ENCODE assay signal across 9 cellular contexts in genomic region chr2:153163055-153163454, GRCh38.
DNase-seq lines count a peak whose midpoint lies in the region; ATAC-seq and TF ChIP-seq lines count a peak whose summit lies in the region.
"Had no signal": no experiment of that assay in that cellular context is flagged by ENCODE, and none has a peak within 500 bp of the region (broad histone marks: within the 10 kb centered on the region; RNA-seq: fewer than 3 reads in every experiment).

No MANE protein-coding gene starts in this region.

- no peak for TF ChIP-seq POLR2A in NB4 (IDR thresholded peaks at IDR 0.05; ENCODE audit: extremely low read depth, insufficient read length)

- no peaks in the 10 kb centered on the region for H3K36me3 Mint-ChIP-seq in activated CD8-positive, alpha-beta T cell treated with anti-CD3 and anti-CD28 coated beads for 36 hours (ENCODE audit: low read depth)
- no peaks in the 10 kb centered on the region for H3K36me3 Mint-ChIP-seq in CD4-positive, alpha-beta T cell (ENCODE audit: low read depth)

- POLR2A ChIA-PET in activated CD8-positive, alpha-beta T cell treated with anti-CD3 and anti-CD28 coated beads for 36 hours (lab: Charles Lee), result no interaction called here
- POLR2A ChIA-PET in CD4-positive, alpha-beta T cell (lab: Charles Lee), result no interaction called here

- TF ChIP-seq CTCF in NB4 (IDR thresholded peaks at IDR 0.05; ENCODE audit: low read depth, low read length), result peak; percentile 47
- peak; percentile 60 for TF ChIP-seq CTCF in activated CD8-positive, alpha-beta T cell treated with anti-CD3 and anti-CD28 coated beads for 36 hours (IDR thresholded peaks at IDR 0.05)
- TF ChIP-seq CTCF in CD4-positive, alpha-beta T cell (IDR thresholded peaks at IDR 0.05), result no peak

- ATAC-seq in activated CD8-positive, alpha-beta T cell treated with anti-CD3 and anti-CD28 coated beads for 36 hours, result no peak
- no peak for ATAC-seq in HG03460 (IDR thresholded peaks at IDR 0.05; ENCODE audit: unreplicated experiment)
- ATAC-seq in HG03354 (IDR thresholded peaks at IDR 0.05; ENCODE audit: poor library complexity, severe bottlenecking, unreplicated experiment), result no peak
- ATAC-seq in CD4-positive, alpha-beta T cell (ENCODE audit: poor library complexity), result no peak

- DNase-seq in NCI-H446 (lab: John Stamatoyannopoulos, UW) (peak; percentile 21 to 56), NCI-H446 treated with DMSO at 0.1 percent for 48 hours (lab: John Stamatoyannopoulos, UW) (no peak), NB4 (ENCODE audit: low read depth) (peak; percentile 55), medulla oblongata (ENCODE audit: extremely low spot score) (peak; percentile 35)
- DNase-seq in activated CD8-positive, alpha-beta T cell treated with anti-CD3 and anti-CD28 coated beads for 36 hours, result peak; percentile 4
- DNase-seq in CD4-positive, alpha-beta T cell, result no peak

- no peaks in the 10 kb centered on the region for H3K27me3 ChIP-seq in CD4-positive, alpha-beta T cell (ENCODE audit: control insufficient read depth, insufficient read depth, low read length)

- intact Hi-C loops in activated CD8-positive, alpha-beta T cell treated with anti-CD3 and anti-CD28 coated beads for 36 hours (cut with micrococcal nuclease), result loop anchor here (10.0 kb wide), 1 partner anchor 352 kb away; no protein-coding TSS in a partner anchor
- intact Hi-C loops in CD4-positive, alpha-beta T cell (cut with DNase I, micrococcal nuclease), result no loop called here

- H3K4me3 Mint-ChIP-seq in activated CD8-positive, alpha-beta T cell treated with anti-CD3 and anti-CD28 coated beads for 36 hours, result no peak overlapping the region
- no peak overlapping the region for H3K4me3 Mint-ChIP-seq in CD4-positive, alpha-beta T cell
- H3K4me3 Mint-ChIP-seq: T-helper 1 cell treated with Interleukin-12 subunit alpha and Interleukin-12 subunit beta and Interleukin-4 antibody, amounts not matched to agents 30 μg/mL and 1 μg/mL, for 36 hours had no signal

- H3K9me3 Mint-ChIP-seq in activated CD8-positive, alpha-beta T cell treated with anti-CD3 and anti-CD28 coated beads for 36 hours, result no peaks in the 10 kb centered on the region
- no peaks in the 10 kb centered on the region for H3K9me3 Mint-ChIP-seq in CD4-positive, alpha-beta T cell
- H3K9me3 Mint-ChIP-seq: T-helper 1 cell treated with Interleukin-12 subunit alpha and Interleukin-12 subunit beta and Interleukin-4 antibody, amounts not matched to agents 30 μg/mL and 1 μg/mL, for 36 hours had no signal

- H3K4me3 ChIP-seq in NB4 (ENCODE audit: low read depth, low read length), result no peak overlapping the region

- no peaks in the 10 kb centered on the region for H3K9me3 ChIP-seq in CD4-positive, alpha-beta T cell (ENCODE audit: control insufficient read depth, low read length)

- H3K27ac ChIP-seq in CD4-positive, alpha-beta T cell (ENCODE audit: low read depth, low read length), result no peak overlapping the region

- H3K4me1 Mint-ChIP-seq in activated CD8-positive, alpha-beta T cell treated with anti-CD3 and anti-CD28 coated beads for 36 hours (ENCODE audit: low read depth), result no peaks in the 10 kb centered on the region
- no peaks in the 10 kb centered on the region for H3K4me1 Mint-ChIP-seq in CD4-positive, alpha-beta T cell (ENCODE audit: low read depth)

- H3K27me3 Mint-ChIP-seq in activated CD8-positive, alpha-beta T cell treated with anti-CD3 and anti-CD28 coated beads for 36 hours, result no peaks in the 10 kb centered on the region
- no peaks in the 10 kb centered on the region for H3K27me3 Mint-ChIP-seq in CD4-positive, alpha-beta T cell

- CTCF ChIA-PET in activated CD8-positive, alpha-beta T cell treated with anti-CD3 and anti-CD28 coated beads for 36 hours (lab: Charles Lee), result interaction anchor here (0.7 to 2.3 kb wide), 3 partner anchors 314 to 358 kb away, joined by 3 to 8 read pairs (median 4); no protein-coding TSS in a partner anchor
- CTCF ChIA-PET in CD4-positive, alpha-beta T cell (lab: Charles Lee), result no interaction called here

- no peak overlapping the region for H3K27ac Mint-ChIP-seq in activated CD8-positive, alpha-beta T cell treated with anti-CD3 and anti-CD28 coated beads for 36 hours
- no peak overlapping the region for H3K27ac Mint-ChIP-seq in CD4-positive, alpha-beta T cell
- H3K27ac Mint-ChIP-seq: T-helper 1 cell treated with Interleukin-12 subunit alpha and Interleukin-12 subunit beta and Interleukin-4 antibody, amounts not matched to agents 30 μg/mL and 1 μg/mL, for 36 hours had no signal

Comparison
In these comparisons a context has a peak if more than half of its experiments do, and no peak if none do; other contexts are left out.
1. DNase-seq: peak in NCI-H446 (2 of 2), NB4 (single experiment), activated CD8-positive, alpha-beta T cell treated with anti-CD3 and anti-CD28 coated beads for 36 hours (single experiment) and medulla oblongata (single experiment); none in NCI-H446 treated with DMSO at 0.1 percent for 48 hours (single experiment) and CD4-positive, alpha-beta T cell (0 of 10).